9 cellular contexts compared by ENCODE assay signal in genomic region chr18:22348521-22349316, GRCh38.
DNase-seq lines count a peak whose midpoint lies in the region; ATAC-seq and FAIRE-seq lines count a peak whose summit lies in the region.
"Had no signal": no experiment of that assay in that cellular context is flagged by ENCODE, and none has a peak within 500 bp of the region (broad histone marks: within the 10 kb centered on the region; RNA-seq: fewer than 3 reads in every experiment).

No MANE protein-coding gene starts in this region.

- H3K9me3 Mint-ChIP-seq in stimulated activated naive CD8-positive, alpha-beta T cell treated with anti-CD3 and anti-CD28 coated beads, Interleukin-15, amount 100 ng/mL, for 72 hours = peaks cover 0 to 5% of the 10 kb centered on the region in 2 donors

- ATAC-seq in stimulated activated naive CD8-positive, alpha-beta T cell treated with anti-CD3 and anti-CD28 coated beads, Interleukin-15, amount 100 ng/mL, for 72 hours = peak; percentile 14
- ATAC-seq in GM19467 (IDR thresholded peaks at IDR 0.05; ENCODE audit: unreplicated experiment) = no peak

- H3K27ac Mint-ChIP-seq in stimulated activated naive CD8-positive, alpha-beta T cell treated with anti-CD3 and anti-CD28 coated beads, Interleukin-15, amount 100 ng/mL, for 72 hours = peak overlapping the region; percentile 65 to 81

- H3K4me1 Mint-ChIP-seq in stimulated activated naive CD8-positive, alpha-beta T cell treated with anti-CD3 and anti-CD28 coated beads, Interleukin-15, amount 100 ng/mL, for 72 hours = peaks cover 37% of the 10 kb centered on the region

- no peak for FAIRE-seq in RCC 7860 (lab: Jason Lieb, UNC)
- FAIRE-seq: A204.1 had no signal

- H3K27me3 Mint-ChIP-seq in stimulated activated naive CD8-positive, alpha-beta T cell treated with anti-CD3 and anti-CD28 coated beads, Interleukin-15, amount 100 ng/mL, for 72 hours = peaks cover 30% of the 10 kb centered on the region

- DNase-seq in DMS 273 (lab: John Stamatoyannopoulos, UW; ENCODE audit: unreplicated experiment) = peak; percentile 30
- no peak for DNase-seq in DMS 273 treated with DMSO at 0.1 percent for 48 hours (lab: John Stamatoyannopoulos, UW)
- DNase-seq in astrocyte of the hippocampus (ENCODE audit: low read depth, low spot score) = peak; percentile 95
- DNase-seq in iris pigment epithelial cell (ENCODE audit: low read depth) = peak; percentile 82
- DNase-seq in stimulated activated naive CD8-positive, alpha-beta T cell treated with anti-CD3 and anti-CD28 coated beads, Interleukin-15, amount 100 ng/mL, for 72 hours = no peak
- DNase-seq in RCC 7860 (ENCODE audit: low spot score) = no peak
- no peak for DNase-seq in medulla oblongata (ENCODE audit: extremely low spot score)

- H3K4me3 Mint-ChIP-seq in stimulated activated naive CD8-positive, alpha-beta T cell treated with anti-CD3 and anti-CD28 coated beads, Interleukin-15, amount 100 ng/mL, for 72 hours = peak overlapping the region; percentile 72 to 78

Comparison
In these comparisons a context has a peak if more than half of its experiments do, and no peak if none do; other contexts are left out.
1. DNase-seq: peak in DMS 273 (single experiment), astrocyte of the hippocampus (single experiment) and iris pigment epithelial cell (single experiment); none in DMS 273 treated with DMSO at 0.1 percent for 48 hours (single experiment), stimulated activated naive CD8-positive, alpha-beta T cell treated with anti-CD3 and anti-CD28 coated beads, Interleukin-15, amount 100 ng/mL, for 72 hours (0 of 2), RCC 7860 (single experiment) and medulla oblongata (single experiment).